ENCODE assay signal across 8 cellular contexts in the genomic region with DNA sequence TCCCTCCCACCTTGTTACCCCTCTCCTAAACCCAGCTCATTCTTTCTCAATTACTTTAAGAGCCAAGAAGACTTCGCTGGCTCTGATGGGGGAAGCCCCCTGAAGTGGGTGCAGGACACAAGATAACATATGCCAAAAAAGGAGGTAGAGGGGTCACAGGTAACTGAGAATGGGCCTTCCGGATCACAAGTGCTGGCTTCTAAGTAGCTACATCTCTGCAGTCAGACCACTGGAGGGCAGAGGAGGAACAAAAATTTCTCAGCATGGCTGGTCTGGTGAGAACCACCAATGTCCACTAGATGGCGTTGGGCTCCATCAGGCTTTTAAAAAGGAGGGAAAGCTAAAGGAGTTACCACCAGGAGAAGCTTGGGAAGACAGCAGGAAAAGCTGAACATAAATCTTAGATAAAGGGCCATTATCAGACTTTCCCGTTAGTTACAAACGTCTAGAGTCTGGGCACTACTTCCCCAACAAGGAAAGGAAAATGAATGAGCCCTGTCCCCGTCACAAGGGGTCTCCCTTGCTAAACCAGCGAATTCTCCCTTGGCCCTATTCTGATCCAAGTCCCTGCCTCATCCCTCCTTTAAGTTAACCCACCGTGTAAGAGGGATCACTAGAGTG. TPM values are rescaled to one million over a fixed set of nuclear protein-coding genes. Genes with fewer than 3 reads are reported as not detected.
A peak's percentile ranks its signal among the peaks of the same experiment; 100 is the strongest.
DNase-seq lines count a peak whose midpoint lies in the region; ATAC-seq and TF ChIP-seq lines count a peak whose summit lies in the region.

No MANE protein-coding gene starts in this region.

- DNase-seq in AG09319 (ENCODE audit: extremely low read depth, low read depth) (peak; percentile 83), IMR-90 (peak; percentile 93), fibroblast of mammary gland (ENCODE audit: low read depth) (peak; percentile 95), neuronal stem cell (ENCODE audit: low spot score) (peak; percentile 89), thoracic aorta (ENCODE audit: low spot score) (no peak), cerebellar nuclear complex (lab: John Stamatoyannopoulos, UW) (no peak)
- DNase-seq in activated CD8-positive, alpha-beta memory T cell treated with anti-CD3 and anti-CD28 coated beads, Interleukin-2, amount 50 U/mL, for 48 hours, result peak; percentile 75

- H3K14ac ChIP-seq in IMR-90 (replicated peaks; ENCODE audit: low read depth, low read length) (no peak overlapping the region), neuronal stem cell (ENCODE audit: low read length) (no peak overlapping the region)

- H2BK5ac ChIP-seq in IMR-90 (ENCODE audit: low read depth, low read length, poor library complexity, severe bottlenecking), result no peak overlapping the region
- no peak overlapping the region for H2BK5ac ChIP-seq in neuronal stem cell (ENCODE audit: low read length)

- H2BK20ac ChIP-seq in IMR-90 (ENCODE audit: low read depth, low read length), result no peak overlapping the region

- H4K20me1 ChIP-seq in IMR-90 (ENCODE audit: insufficient read depth, low read length), result peaks cover 46% of the 10 kb centered on the region

- no peak overlapping the region for H2BK12ac ChIP-seq in neuronal stem cell (ENCODE audit: low read length)

- H3K9me3 ChIP-seq in IMR-90 (ENCODE audit: control insufficient read depth, insufficient read depth, low read length) (no peaks in the 10 kb centered on the region), neuronal stem cell (replicated peaks in 1 of 2; ENCODE audit: control insufficient read depth in 2 of 2, insufficient read depth in 1 of 2, low read depth in 1 of 2, low read length in 2 of 2) (no peaks in the 10 kb centered on the region), thoracic aorta (no peaks in the 10 kb centered on the region)

- no peak overlapping the region for H2BK120ac ChIP-seq in IMR-90 (ENCODE audit: low read depth, low read length)
- H2BK120ac ChIP-seq in neuronal stem cell (ENCODE audit: low read depth, low read length), result no peak overlapping the region

- peak overlapping the region; percentile 10; the same call in 1 of the 2 replicates for H4K91ac ChIP-seq in IMR-90 (ENCODE audit: insufficient read depth, low read depth, low read length)
- H4K91ac ChIP-seq in neuronal stem cell (ENCODE audit: low read depth, low read length, poor library complexity), result no peak overlapping the region

- H3K18ac ChIP-seq in IMR-90 (ENCODE audit: low read depth, low read length) (no peak overlapping the region), neuronal stem cell (ENCODE audit: low read length) (no peak overlapping the region)

- WGBS in IMR-90 (ENCODE audit: extremely low coverage in 2 of 2, insufficient read length in 1 of 2), 2 experiments, result 14% methylated on average over 4 of the region's 8 CpGs; no CpG with 5 or more reads in 1 of the 2 experiments
- WGBS in neuronal stem cell (ENCODE audit: extremely low coverage in 2 of 2, insufficient read length in 2 of 2, insufficient replicate concordance in 1 of 2), 2 donors, result no CpG with 5 or more reads among the region's 8 CpGs

- H3K4me1 ChIP-seq in IMR-90 (ENCODE audit: control insufficient read depth, insufficient read depth, low read length) (peaks cover 13% of the 10 kb centered on the region), neuronal stem cell (ENCODE audit: control insufficient read depth in 2 of 2, insufficient read depth in 1 of 2, low read depth in 1 of 2, low read length in 2 of 2) (peaks cover 23 to 25% of the 10 kb centered on the region in 2 donors), thoracic aorta (ENCODE audit: control insufficient read depth in 1 of 2, low read depth in 2 of 2) (peaks cover 16 to 30% of the 10 kb centered on the region in 2 donors)

- H2BK15ac ChIP-seq in IMR-90 (ENCODE audit: low read depth, low read length) (no peak overlapping the region), neuronal stem cell (ENCODE audit: low read length) (no peak overlapping the region)

- no peak for TF ChIP-seq POLR2A in IMR-90 (IDR thresholded peaks at IDR 0.05; ENCODE audit: low read depth, low read length)

- H2AK5ac ChIP-seq in IMR-90 (ENCODE audit: low read depth, low read length) (peak overlapping the region; percentile 10; the same call in 1 of the 2 replicates), neuronal stem cell (ENCODE audit: low read depth, low read length) (no peak overlapping the region)

- H3K27ac ChIP-seq in IMR-90 (ENCODE audit: insufficient read depth, low read length) (peak overlapping the region; percentile 14), neuronal stem cell (replicated peaks; ENCODE audit: low read length) (peak overlapping the region; percentile 59), thoracic aorta (no peak overlapping the region)

- H3K9ac ChIP-seq in IMR-90 (ENCODE audit: low read depth, low read length) (0 out of 2 replicates have a peak overlapping the region, but pooled peaks have one; percentile 7), neuronal stem cell (ENCODE audit: low read depth, low read length, poor library complexity) (no peak overlapping the region)

- POLR2A ChIA-PET in IMR-90 (lab: Charles Lee; ENCODE audit: unreplicated experiment), result interaction anchor here (0.5 kb wide), 1 partner anchor 54 kb away, joined by 8 read pairs; no protein-coding TSS in a partner anchor

- H3K36me3 ChIP-seq in IMR-90 (ENCODE audit: control insufficient read depth, insufficient read depth, low read length) (peaks cover 45% of the 10 kb centered on the region), neuronal stem cell (replicated peaks in 1 of 2; ENCODE audit: control insufficient read depth in 2 of 2, insufficient read depth in 2 of 2, low read length in 2 of 2) (peaks cover 50 to 71% of the 10 kb centered on the region in 2 donors), thoracic aorta (peaks cover 51% of the 10 kb centered on the region)

- intact Hi-C loops in IMR-90 (cut with micrococcal nuclease), result loop anchor here (1.0 kb wide), 1 partner anchor 40 kb away; no protein-coding TSS in a partner anchor

- peak; percentile 100 for TF ChIP-seq CTCF in AG09319 (IDR thresholded peaks at IDR 0.05; ENCODE audit: low read depth, low read length)
- peak; percentile 100 for TF ChIP-seq CTCF in IMR-90 (conservative IDR thresholded peaks at IDR 0.05; ENCODE audit: low read depth, low read length)
- TF ChIP-seq CTCF in fibroblast of mammary gland (conservative IDR thresholded peaks at IDR 0.05; ENCODE audit: control insufficient read depth, insufficient read depth, low read depth, low read length), result peak; percentile 100
- TF ChIP-seq CTCF in thoracic aorta (IDR thresholded peaks at IDR 0.05), result peak; percentile 94

- H3K23ac ChIP-seq in IMR-90 (ENCODE audit: low read depth, low read length) (peak overlapping the region; percentile 83), neuronal stem cell (ENCODE audit: low read depth, low read length, poor library complexity) (no peak overlapping the region)

- H3K27me3 ChIP-seq in IMR-90 (ENCODE audit: control insufficient read depth, insufficient read depth, low read length), result no peaks in the 10 kb centered on the region
- H3K27me3 ChIP-seq in neuronal stem cell (ENCODE audit: control insufficient read depth in 3 of 3, insufficient read depth in 3 of 3, low read depth in 1 of 3, low read length in 3 of 3), result no peaks in the 10 kb centered on the region
- H3K27me3 ChIP-seq in thoracic aorta (replicated peaks; ENCODE audit: insufficient read depth), result no peaks in the 10 kb centered on the region

- H3K4me2 ChIP-seq in IMR-90 (ENCODE audit: low read depth, low read length) (peak overlapping the region; percentile 60; the same call in 1 of the 2 replicates), neuronal stem cell (ENCODE audit: insufficient read depth, low read length, poor library complexity, severe bottlenecking) (no peak overlapping the region)

- H3K4ac ChIP-seq in IMR-90 (ENCODE audit: low read depth, low read length), result peak overlapping the region; percentile 15; the same call in 1 of the 2 replicates
- H3K4ac ChIP-seq in neuronal stem cell (ENCODE audit: low read length), result no peak overlapping the region

- peaks cover 20 to 71% of the 10 kb centered on the region in 2 experiments for H3K79me1 ChIP-seq in IMR-90 (ENCODE audit: low read depth in 1 of 2, low read length in 2 of 2)
- H3K79me1 ChIP-seq in neuronal stem cell (ENCODE audit: low read depth, low read length), result peaks cover 8% of the 10 kb centered on the region

- dilution Hi-C loops in IMR-90 (cut with HindIII; ENCODE audit: low sequenced_read_pairs, unreplicated experiment), result no loop called here

- no TSS peak for BruUV-seq in IMR-90 (replicated peaks; lab: Mats Ljungman, UMichigan)

- in situ Hi-C loops in IMR-90 (cut with MboI; ENCODE audit: low sequenced_read_pairs), result loop anchor here (5.0 to 10.0 kb wide), 2 partner anchors 33 to 514 kb away; partner anchors contain the start of gene CIROP

- H2AK9ac ChIP-seq in IMR-90 (replicated peaks; ENCODE audit: low read depth, low read length, poor library complexity), result peak overlapping the region; percentile 30

- CTCF ChIA-PET in IMR-90 (lab: Yijun Ruan, JAX), result interaction anchor here (0.5 to 1.8 kb wide), 29 partner anchors 8 to 151 kb away, joined by 3 to 21 read pairs (median 4); partner anchors contain the start of genes ACIN1, C14orf119, CDH24 and CEBPE

- ATAC-seq in GM19452 (IDR thresholded peaks at IDR 0.05; ENCODE audit: unreplicated experiment) (peak; percentile 55), IMR-90 (ENCODE audit: low read depth) (peak; percentile 69), thoracic aorta (ENCODE audit: insufficient number of reproducible peaks, low FRiP score, low read depth) (peak; percentile 92)

- peak; percentile 80 for TF ChIP-seq RAD21 in IMR-90 (IDR thresholded peaks at IDR 0.05; ENCODE audit: low read length)

- H3K4me3 ChIP-seq in IMR-90 (ENCODE audit: insufficient read depth, low read depth, low read length) (no peak overlapping the region), fibroblast of mammary gland (ENCODE audit: control insufficient read depth, low read depth, low read length) (peak overlapping the region; percentile 20), neuronal stem cell (ENCODE audit: low read length in 2 of 2) (no peak overlapping the region), thoracic aorta (no peak overlapping the region)

- peak overlapping the region in 1 of 2 experiments; percentile 36; a peak in 1 of 4 replicates for H4K8ac ChIP-seq in IMR-90 (ENCODE audit: low read depth in 2 of 2, low read length in 2 of 2)
- no peak overlapping the region for H4K8ac ChIP-seq in neuronal stem cell (ENCODE audit: low read depth, low read length)

- H4K5ac ChIP-seq in IMR-90 (ENCODE audit: low read depth, low read length), result no peak overlapping the region

- H2AFZ ChIP-seq in IMR-90 (replicated peaks; ENCODE audit: low read length, poor library complexity) (no peak overlapping the region), neuronal stem cell (ENCODE audit: low read length) (no peak overlapping the region)

- no peak overlapping the region for H3K56ac ChIP-seq in IMR-90 (ENCODE audit: extremely low read depth, insufficient read depth, low read length)

- H3K9me1 ChIP-seq in IMR-90 (ENCODE audit: insufficient read depth, low read length), result peaks cover 5% of the 10 kb centered on the region; the same call in 1 of the 2 replicates

RNA-seq across cellular contexts. Expression of gene CDH24, which starts 11.6 kb away (rescaled TPM):
- total RNA-seq in IMR-90 (2012; rRNA removed) (3.6 and 3.9 TPM in 2 replicates), thoracic aorta (1 to 10 TPM; 1.1 to 6.2 TPM)
- polyA plus RNA-seq in IMR-90 (2012; rRNA removed), result 24.4 and 30.0 TPM in 2 replicates
- 11.1 and 16.7 TPM in 2 replicates for polyA plus RNA-seq in IMR-90 (2012; cell fraction: cytosol; rRNA removed)
- 239 and 468 TPM in 2 replicates for polyA plus RNA-seq in IMR-90 (2012; cell fraction: nucleus; rRNA removed; ENCODE audit: low replicate concordance)
- 21.1 TPM for polyA plus RNA-seq in neuronal stem cell (2013, experiment 1 of 2)
- 20.6 TPM for polyA plus RNA-seq in neuronal stem cell (2013, experiment 2 of 2)

RNA-seq across cellular contexts. Expression of gene ACIN1, which starts 26.0 kb away (rescaled TPM):
- total RNA-seq in IMR-90 (2012; rRNA removed) (71.9 and 73.8 TPM in 2 replicates), thoracic aorta (100 to 1,000 TPM; 117 to 154 TPM)
- 167 and 185 TPM in 2 replicates for polyA plus RNA-seq in IMR-90 (2012; rRNA removed)
- polyA plus RNA-seq in IMR-90 (2012; cell fraction: cytosol; rRNA removed), result 47.0 and 54.1 TPM in 2 replicates
- polyA plus RNA-seq in IMR-90 (2012; cell fraction: nucleus; rRNA removed; ENCODE audit: low replicate concordance), result 631 and 1,195 TPM in 2 replicates
- polyA plus RNA-seq in neuronal stem cell (2013, experiment 1 of 2), result 147 TPM
- 150 TPM for polyA plus RNA-seq in neuronal stem cell (2013, experiment 2 of 2)

RNA-seq across cellular contexts. Expression of gene C14orf119, which starts 26.4 kb away (rescaled TPM):
- total RNA-seq in IMR-90 (2012; rRNA removed) (61.9 and 83.7 TPM in 2 replicates), thoracic aorta (10 to 100 TPM; 18.0 to 18.4 TPM)
- polyA plus RNA-seq in IMR-90 (2012; rRNA removed), result 74.0 and 86.3 TPM in 2 replicates
- 36.7 and 38.7 TPM in 2 replicates for polyA plus RNA-seq in IMR-90 (2012; cell fraction: cytosol; rRNA removed)
- 13.9 and 46.2 TPM in 2 replicates for polyA plus RNA-seq in IMR-90 (2012; cell fraction: nucleus; rRNA removed; ENCODE audit: low replicate concordance)
- polyA plus RNA-seq in neuronal stem cell (2013, experiment 1 of 2), result 21.0 TPM
- polyA plus RNA-seq in neuronal stem cell (2013, experiment 2 of 2), result 18.3 TPM

RNA-seq across cellular contexts. Expression of gene PSMB11, which starts 26.9 kb away (rescaled TPM):
- not detected in 2 replicates for total RNA-seq in IMR-90 (2012; rRNA removed)
- not detected in 2 replicates for polyA plus RNA-seq in IMR-90 (2012; rRNA removed)
- polyA plus RNA-seq in IMR-90 (2012; cell fraction: cytosol; rRNA removed), result 0.01 TPM in 1 of 2 replicates, not detected in the other
- polyA plus RNA-seq in IMR-90 (2012; cell fraction: nucleus; rRNA removed; ENCODE audit: low replicate concordance), result not detected in 2 replicates
- polyA plus RNA-seq in neuronal stem cell (2013, experiment 1 of 2), result not detected
- not detected for polyA plus RNA-seq in neuronal stem cell (2013, experiment 2 of 2)
- total RNA-seq in thoracic aorta, result not detected

RNA-seq across cellular contexts. Expression of gene PSMB5, which starts 34.2 kb away (rescaled TPM):
- total RNA-seq in IMR-90 (2012; rRNA removed) (268 and 310 TPM in 2 replicates), thoracic aorta (10 to 100 TPM; 47.4 to 79.7 TPM)
- 321 and 335 TPM in 2 replicates for polyA plus RNA-seq in IMR-90 (2012; rRNA removed)
- 284 and 429 TPM in 2 replicates for polyA plus RNA-seq in IMR-90 (2012; cell fraction: cytosol; rRNA removed)
- polyA plus RNA-seq in IMR-90 (2012; cell fraction: nucleus; rRNA removed; ENCODE audit: low replicate concordance), result 118 and 128 TPM in 2 replicates
- 136 TPM for polyA plus RNA-seq in neuronal stem cell (2013, experiment 1 of 2)
- 135 TPM for polyA plus RNA-seq in neuronal stem cell (2013, experiment 2 of 2)

Comparison
In these comparisons a context has a peak if more than half of its experiments do, and no peak if none do; other contexts are left out.
1. DNase-seq: peak in AG09319 (single experiment), IMR-90 (single experiment), activated CD8-positive, alpha-beta memory T cell treated with anti-CD3 and anti-CD28 coated beads, Interleukin-2, amount 50 U/mL, for 48 hours (single experiment), fibroblast of mammary gland (single experiment) and neuronal stem cell (single experiment); none in thoracic aorta (single experiment) and cerebellar nuclear complex (0 of 2).
2. H3K27ac ChIP-seq: peak in IMR-90 (single experiment) and neuronal stem cell (single experiment); none in thoracic aorta (0 of 2).
3. Peak in every context shown above with its lines, with median percentiles within 50 percentile points of each other: CTCF ChIP-seq and ATAC-seq.